In genomic region chr3:108546692-108547091, GRCh38 we compare ENCODE assay signal across 14 cellular contexts. TPM values are rescaled to one million over a fixed set of nuclear protein-coding genes. Genes with fewer than 3 reads are reported as not detected.
DNase-seq lines count a peak whose midpoint lies in the region; ATAC-seq, FAIRE-seq and TF ChIP-seq lines count a peak whose summit lies in the region.
"Had no signal": no experiment of that assay in that cellular context is flagged by ENCODE, and none has a peak within 500 bp of the region (broad histone marks: within the 10 kb centered on the region; RNA-seq: fewer than 3 reads in every experiment).

No MANE protein-coding gene starts in this region.

- intact Hi-C loops in heart left ventricle (cut with DNase I) (loop anchor here in 2 of 10 donors (2.0 to 10.0 kb wide), 2 partner anchors 56 to 612 kb away; no protein-coding TSS in a partner anchor), left ventricle myocardium superior (cut with micrococcal nuclease) (no loop called here)

- no peak for FAIRE-seq in D721Med (lab: Jason Lieb, UNC)

- no peak for TF ChIP-seq POLR2A in heart left ventricle (IDR thresholded peaks at IDR 0.05)

- ATAC-seq in heart left ventricle (no peak), left ventricle myocardium superior (no peak), HG03103 (IDR thresholded peaks at IDR 0.05; ENCODE audit: low read depth, unreplicated experiment) (peak; percentile 66), GM19467 (IDR thresholded peaks at IDR 0.05; ENCODE audit: unreplicated experiment) (no peak)
- ATAC-seq: GM23338 had no signal

- H3K9me3 ChIP-seq in heart left ventricle (no peaks in the 10 kb centered on the region), subcutaneous abdominal adipose tissue (ENCODE audit: control insufficient read depth in 5 of 5, low read length in 5 of 5) (no peaks in the 10 kb centered on the region)
- H3K9me3 ChIP-seq: thyroid gland had no signal

- H3K9ac ChIP-seq in subcutaneous abdominal adipose tissue (ENCODE audit: low read length in 5 of 5), result peak overlapping the region in 2 of 5 donors; percentile 21 to 39

- TF ChIP-seq CTCF in heart left ventricle (IDR thresholded peaks at IDR 0.05), result no peak
- TF ChIP-seq CTCF in fibroblast of villous mesenchyme (IDR thresholded peaks at IDR 0.05; ENCODE audit: insufficient read depth, low read depth, low read length), result no peak
- TF ChIP-seq CTCF in D721Med (IDR thresholded peaks at IDR 0.05; ENCODE audit: insufficient read depth, missing control alignments), result no peak

- WGBS in heart left ventricle, 4 donors, result 60 to 78% (median 74%) methylated on average over 3 of the region's 3 CpGs

- H3K36me3 ChIP-seq in heart left ventricle (peaks cover 0 to 6% (median 0%) of the 10 kb centered on the region in 9 donors), subcutaneous abdominal adipose tissue (ENCODE audit: control insufficient read depth in 5 of 5, insufficient read depth in 5 of 5, low read length in 5 of 5) (no peaks in the 10 kb centered on the region)
- H3K36me3 ChIP-seq: thyroid gland had no signal

- H3K27me3 ChIP-seq in heart left ventricle (no peaks in the 10 kb centered on the region), subcutaneous abdominal adipose tissue (ENCODE audit: control insufficient read depth in 5 of 5, insufficient read depth in 4 of 5, low read length in 5 of 5) (no peaks in the 10 kb centered on the region)
- H3K27me3 ChIP-seq: thyroid gland had no signal

- DNase-seq in heart left ventricle (no peak), left ventricle myocardium superior (no peak), fibroblast of villous mesenchyme (ENCODE audit: low read depth) (no peak), D721Med (ENCODE audit: insufficient read length, low spot score) (no peak), NCI-H2081 (lab: John Stamatoyannopoulos, UW) (no peak)
- DNase-seq: amniotic stem cell; effector CD4-positive, alpha-beta T cell; KG1; retina; thyroid gland had no signal

- H3K4me3 ChIP-seq in heart left ventricle (peak overlapping the region in 9 of 12 donors; percentile 17 to 45 (median 28)), fibroblast of villous mesenchyme (ENCODE audit: low read depth, low read length) (peak overlapping the region; percentile 42), subcutaneous abdominal adipose tissue (ENCODE audit: low read depth in 1 of 5, low read length in 5 of 5) (peak overlapping the region in 3 of 5 donors; percentile 30 to 43 (median 31))
- H3K4me3 ChIP-seq: GM23338, thyroid gland had no signal

- peak overlapping the region in 3 of 12 donors; percentile 9 to 52 (median 47) for H3K27ac ChIP-seq in heart left ventricle
- no peak overlapping the region for H3K27ac ChIP-seq in subcutaneous abdominal adipose tissue (ENCODE audit: low read depth, low read length)
- H3K27ac ChIP-seq: thyroid gland had no signal

- H3K4me1 ChIP-seq in heart left ventricle (peaks cover 0 to 15% (median 0%) of the 10 kb centered on the region in 12 donors), subcutaneous abdominal adipose tissue (ENCODE audit: control insufficient read depth in 5 of 5, insufficient read depth in 5 of 5, low read length in 5 of 5) (no peaks in the 10 kb centered on the region)
- H3K4me1 ChIP-seq: thyroid gland had no signal

RNA-seq across cellular contexts. Expression of gene MYH15, which starts 36.3 kb away (rescaled TPM):
- total RNA-seq in heart left ventricle, result 1 to 10 TPM in 1 of 9 donors, under 1 TPM in 8; 0.08 to 1.2 (median 0.35) TPM
- polyA plus RNA-seq in heart left ventricle, result under 1 TPM; 0.14 to 0.27 TPM
- total RNA-seq in left ventricle myocardium superior, result 0.07 TPM
- total RNA-seq in fibroblast of villous mesenchyme, result under 0.01 TPM in 2 replicates
- polyA plus RNA-seq: GM23338 had no signal

RNA-seq across cellular contexts. Expression of gene CIP2A, which starts 42.5 kb away (rescaled TPM):
- total RNA-seq in heart left ventricle (1 to 10 TPM in 8 of 9 donors, under 1 TPM in 1; 0.94 to 4.7 (median 1.3) TPM), left ventricle myocardium superior (1.3 TPM), fibroblast of villous mesenchyme (17.1 and 28.9 TPM in 2 replicates)
- polyA plus RNA-seq in heart left ventricle, result 1 to 10 TPM in 1 of 2 donors, under 1 TPM in 1; 0.19 to 1.1 TPM

RNA-seq across cellular contexts. Expression of gene DZIP3, which starts 42.8 kb away (rescaled TPM):
- total RNA-seq in heart left ventricle (10 to 100 TPM in 8 of 9 donors, 1 to 10 TPM in 1; 8.6 to 24.9 (median 20.9) TPM), left ventricle myocardium superior (16.7 TPM), fibroblast of villous mesenchyme (13.2 and 19.4 TPM in 2 replicates)
- polyA plus RNA-seq in heart left ventricle, result 1 to 10 TPM; 3.8 to 5.2 TPM
